In genomic region chr3:30964612-30965011, GRCh38 we compare ENCODE assay signal across 10 cellular contexts.
DNase-seq lines count a peak whose midpoint lies in the region; ATAC-seq and TF ChIP-seq lines count a peak whose summit lies in the region.
"Had no signal": no experiment of that assay in that cellular context is flagged by ENCODE, and none has a peak within 500 bp of the region (broad histone marks: within the 10 kb centered on the region; RNA-seq: fewer than 3 reads in every experiment).

No MANE protein-coding gene starts in this region.

- H3K9me2 ChIP-seq in PC-3 (replicated peaks; ENCODE audit: low read length), result no peaks in the 10 kb centered on the region

- POLR2A ChIA-PET in activated CD4-positive, alpha-beta memory T cell treated with anti-CD3 and anti-CD28 coated beads, Interleukin-2, amount 10 ng/mL, durations not matched to agents 7 days and 5 days (lab: Charles Lee), result no interaction called here
- POLR2A ChIA-PET in PC-3 (lab: Charles Lee; ENCODE audit: unreplicated experiment), result no interaction called here

- BruUV-seq in PC-3 (replicated peaks; lab: Mats Ljungman, UMichigan), result no TSS peak

- H3K27ac ChIP-seq in PC-3 (ENCODE audit: low read length), result no peak overlapping the region
- H3K27ac ChIP-seq: HL-60 had no signal

- peak overlapping the region; percentile 1 for H3K27ac Mint-ChIP-seq in activated CD4-positive, alpha-beta memory T cell treated with anti-CD3 and anti-CD28 coated beads, Interleukin-2, amount 10 ng/mL, durations not matched to agents 7 days and 5 days
- H3K27ac Mint-ChIP-seq: activated naive CD8-positive, alpha-beta T cell had no signal

- intact Hi-C loops in PC-3 (cut with micrococcal nuclease), result no loop called here

- H3K36me3 Mint-ChIP-seq in activated CD4-positive, alpha-beta memory T cell treated with anti-CD3 and anti-CD28 coated beads, Interleukin-2, amount 10 ng/mL, durations not matched to agents 7 days and 5 days (ENCODE audit: low read depth), result peaks cover 5% of the 10 kb centered on the region
- H3K36me3 Mint-ChIP-seq: activated naive CD8-positive, alpha-beta T cell had no signal

- H3K36me3 ChIP-seq in PC-3 (ENCODE audit: low read depth, low read length), result no peaks in the 10 kb centered on the region

- CTCF ChIA-PET in activated CD4-positive, alpha-beta memory T cell treated with anti-CD3 and anti-CD28 coated beads, Interleukin-2, amount 10 ng/mL, durations not matched to agents 7 days and 5 days (lab: Charles Lee), result no interaction called here
- CTCF ChIA-PET in PC-3 (lab: Charles Lee), result no interaction called here

- H2AFZ ChIP-seq in PC-3 (ENCODE audit: low read length), result no peak overlapping the region

- H4K20me1 ChIP-seq in PC-3 (ENCODE audit: low read length), result no peaks in the 10 kb centered on the region

- TF ChIP-seq CTCF in GM20000 (IDR thresholded peaks at IDR 0.05; ENCODE audit: extremely low read depth, missing control alignments) (no peak), PC-3 (conservative IDR thresholded peaks at IDR 0.05; ENCODE audit: low read depth, low read length) (no peak)

- DNase-seq in GM20000 (ENCODE audit: low spot score) (peak; percentile 9), HUDEP-2 (lab: John Stamatoyannopoulos, UW; ENCODE audit: unreplicated experiment in 76 of 76) (no peak), putamen (ENCODE audit: low spot score) (no peak), PC-3 (no peak), NCI-H748 treated with DMSO at 0.1 percent for 48 hours (lab: John Stamatoyannopoulos, UW) (no peak)
- peak; percentile 43 for DNase-seq in activated CD4-positive, alpha-beta memory T cell treated with anti-CD3 and anti-CD28 coated beads, Interleukin-2, amount 10 ng/mL, durations not matched to agents 7 days and 5 days

- H3K27me3 Mint-ChIP-seq in activated CD4-positive, alpha-beta memory T cell treated with anti-CD3 and anti-CD28 coated beads, Interleukin-2, amount 10 ng/mL, durations not matched to agents 7 days and 5 days, result no peaks in the 10 kb centered on the region

- H3K4me3 Mint-ChIP-seq in activated CD4-positive, alpha-beta memory T cell treated with anti-CD3 and anti-CD28 coated beads, Interleukin-2, amount 10 ng/mL, durations not matched to agents 7 days and 5 days, result no peak overlapping the region
- H3K4me3 Mint-ChIP-seq: activated naive CD8-positive, alpha-beta T cell had no signal

- peak; percentile 98 for ATAC-seq in GM18519 (IDR thresholded peaks at IDR 0.05; ENCODE audit: low FRiP score, unreplicated experiment)
- peak; percentile 99 for ATAC-seq in HG03064 (IDR thresholded peaks at IDR 0.05; ENCODE audit: low read depth, unreplicated experiment)
- no peak for ATAC-seq in PC-3

- no peaks in the 10 kb centered on the region for H3K27me3 ChIP-seq in PC-3 (ENCODE audit: low read length)

- no peaks in the 10 kb centered on the region for H3F3A ChIP-seq in PC-3 (ENCODE audit: low read length, unreplicated experiment)

- H3K9me3 ChIP-seq in PC-3 (ENCODE audit: low read length), result no peaks in the 10 kb centered on the region

- no peak overlapping the region for H3K4me2 ChIP-seq in PC-3 (ENCODE audit: low read length)

- H3K4me1 ChIP-seq in PC-3 (ENCODE audit: insufficient read depth, low read length), result no peaks in the 10 kb centered on the region

- no peaks in the 10 kb centered on the region for H3K79me2 ChIP-seq in PC-3 (ENCODE audit: low read length)

- peaks cover 21% of the 10 kb centered on the region for H3K4me1 Mint-ChIP-seq in activated CD4-positive, alpha-beta memory T cell treated with anti-CD3 and anti-CD28 coated beads, Interleukin-2, amount 10 ng/mL, durations not matched to agents 7 days and 5 days

- H3K4me3 ChIP-seq in PC-3 (ENCODE audit: low read length), result no peak overlapping the region

- no peak overlapping the region for H3K9ac ChIP-seq in PC-3 (ENCODE audit: low read length)

- H3K9me3 Mint-ChIP-seq in activated CD4-positive, alpha-beta memory T cell treated with anti-CD3 and anti-CD28 coated beads, Interleukin-2, amount 10 ng/mL, durations not matched to agents 7 days and 5 days, result peaks cover 15% of the 10 kb centered on the region

Comparison
In these comparisons a context has a peak if more than half of its experiments do, and no peak if none do; other contexts are left out.
1. DNase-seq: peak in GM20000 (single experiment) and activated CD4-positive, alpha-beta memory T cell treated with anti-CD3 and anti-CD28 coated beads, Interleukin-2, amount 10 ng/mL, durations not matched to agents 7 days and 5 days (single experiment); none in HUDEP-2 (0 of 76), putamen (single experiment), PC-3 (single experiment) and NCI-H748 treated with DMSO at 0.1 percent for 48 hours (single experiment).